In the genomic region with DNA sequence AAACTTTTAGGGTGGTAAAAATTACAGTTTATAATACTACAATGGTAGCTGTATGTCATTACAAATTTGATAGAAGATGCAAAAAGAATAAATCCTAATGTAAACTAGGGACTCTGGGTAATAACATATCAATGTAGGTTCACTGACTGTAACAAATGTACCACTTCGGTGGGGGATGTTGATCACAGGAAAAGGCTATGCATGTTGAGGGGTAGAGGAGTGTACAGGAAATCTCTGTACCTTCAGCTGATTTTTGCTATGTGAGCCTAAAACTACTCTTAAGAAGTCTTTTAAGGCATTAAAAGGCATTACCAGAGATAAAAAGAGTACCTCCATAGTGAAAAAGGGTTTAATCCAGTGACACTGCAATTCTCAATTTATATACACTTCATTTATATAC, we compare ENCODE assay signal across 23 cellular contexts.
"Had no signal": no experiment of that assay in that cellular context is flagged by ENCODE, and none has a peak within 500 bp of the region (broad histone marks: within the 10 kb centered on the region; RNA-seq: fewer than 3 reads in every experiment).

No MANE protein-coding gene starts in this region.

- H3K9me3 ChIP-seq: breast epithelium, colonic mucosa, gastroesophageal sphincter, right lobe of liver, testis, vagina had no signal

- H3K27ac Mint-ChIP-seq: activated B cell treated with CpG ODN at 0.5 μM for 24 hours; activated CD4-positive, alpha-beta T cell treated with anti-CD3 and anti-CD28 coated beads for 36 hours; activated T-helper 1 cell treated with anti-CD3 and anti-CD28 coated beads, Interleukin-12 subunit alpha, Interleukin-12 subunit beta, Interleukin-2, Interleukin-4 antibody, amounts not matched to agents 30 ng/mL and 10 ng/mL and 1 ng/mL, durations not matched to agents 14 hours and 24 hours and 36 hours; endodermal cell; T-helper 1 cell treated with Interleukin-12 subunit alpha and Interleukin-12 subunit beta and Interleukin-4 antibody, amounts not matched to agents 30 μg/mL and 1 μg/mL, for 36 hours; type B pancreatic cell had no signal

- H3K27ac ChIP-seq: breast epithelium, colonic mucosa, gastroesophageal sphincter, right lobe of liver, skin epidermis, testis, vagina had no signal

- H3K4me3 Mint-ChIP-seq: activated B cell treated with CpG ODN at 0.5 μM for 24 hours; activated CD4-positive, alpha-beta T cell treated with anti-CD3 and anti-CD28 coated beads for 36 hours; activated T-helper 1 cell treated with anti-CD3 and anti-CD28 coated beads, Interleukin-12 subunit alpha, Interleukin-12 subunit beta, Interleukin-2, Interleukin-4 antibody, amounts not matched to agents 30 ng/mL and 10 ng/mL and 1 ng/mL, durations not matched to agents 14 hours and 24 hours and 36 hours; endodermal cell; T-helper 1 cell treated with Interleukin-12 subunit alpha and Interleukin-12 subunit beta and Interleukin-4 antibody, amounts not matched to agents 30 μg/mL and 1 μg/mL, for 36 hours; type B pancreatic cell had no signal

- H3K4me1 ChIP-seq: breast epithelium, colonic mucosa, testis had no signal

- H3K27me3 Mint-ChIP-seq: activated B cell treated with CpG ODN at 0.5 μM for 24 hours; activated CD4-positive, alpha-beta T cell treated with anti-CD3 and anti-CD28 coated beads for 36 hours; activated naive CD8-positive, alpha-beta T cell; type B pancreatic cell had no signal

- H3K9me3 Mint-ChIP-seq: activated B cell treated with CpG ODN at 0.5 μM for 24 hours; activated T-helper 1 cell treated with anti-CD3 and anti-CD28 coated beads, Interleukin-12 subunit alpha, Interleukin-12 subunit beta, Interleukin-2, Interleukin-4 antibody, amounts not matched to agents 30 ng/mL and 10 ng/mL and 1 ng/mL, durations not matched to agents 14 hours and 24 hours and 36 hours; endodermal cell; T-helper 1 cell treated with Interleukin-12 subunit alpha and Interleukin-12 subunit beta and Interleukin-4 antibody, amounts not matched to agents 30 μg/mL and 1 μg/mL, for 36 hours; type B pancreatic cell had no signal

- H3K4me3 ChIP-seq: breast epithelium, colonic mucosa, gastroesophageal sphincter, right lobe of liver, skin epidermis, testis, vagina had no signal

- DNase-seq: activated B cell treated with CpG ODN at 0.5 μM for 24 hours; activated CD4-positive, alpha-beta T cell treated with anti-CD3 and anti-CD28 coated beads for 36 hours; activated CD4-positive, alpha-beta T cell treated with anti-CD3 and anti-CD28 coated beads, Interleukin-2, amount 50 U/mL, for 4 hours; activated gamma-delta T cell treated with Interleukin-2 at 50 U/mL for 16 hours; amniotic stem cell; colonic mucosa; endodermal cell; head of caudate nucleus; hypothalamus; left ventricle myocardium superior; mammary epithelial cell; midbrain; nucleus accumbens; right lobe of liver; testis had no signal

- H3K27me3 ChIP-seq: breast epithelium, colonic mucosa, gastroesophageal sphincter, right lobe of liver, testis, vagina had no signal

- H3K36me3 ChIP-seq: breast epithelium, colonic mucosa, gastroesophageal sphincter, right lobe of liver, vagina had no signal

- ATAC-seq: activated CD4-positive, alpha-beta T cell treated with anti-CD3 and anti-CD28 coated beads for 36 hours; gastroesophageal sphincter; left ventricle myocardium superior; right lobe of liver had no signal
